ENCODE assay signal across 1 cellular context in genomic region chr19:1154731-1155351, GRCh38.
TF ChIP-seq lines count a peak whose summit lies in the region.

No MANE protein-coding gene starts in this region.

TF ChIP-seq in A549, 52 proteins besides CTCF, POLR2A, EP300 and RAD21 (continued from another document):
- TF ChIP-seq REST (IDR thresholded peaks at IDR 0.05) (no peak), CHD2 (IDR thresholded peaks at IDR 0.05; ENCODE audit: low read length, partially characterized antibody) (no peak), NR3C1 (IDR thresholded peaks at IDR 0.05) (no peak), HDAC2 (IDR thresholded peaks at IDR 0.05) (no peak), MYC (IDR thresholded peaks at IDR 0.05; ENCODE audit: borderline replicate concordance, low read length) (peak; percentile 60; the same call in 1 of the 2 replicates), ZC3H11A (IDR thresholded peaks at IDR 0.05) (no peak), POLR2AphosphoS2 (conservative IDR thresholded peaks at IDR 0.05; ENCODE audit: low read length) (no peak), SREBF2 (IDR thresholded peaks at IDR 0.05) (no peak), JUN (IDR thresholded peaks at IDR 0.05) (peak; percentile 39 to 84; a peak in 4 of 5 replicates), ZNF302 (CRISPR knock-in tag; IDR thresholded peaks at IDR 0.05) (no peak), NPAS2 (CRISPR knock-in tag; IDR thresholded peaks at IDR 0.05; ENCODE audit: borderline replicate concordance) (no peak), RNF2 (IDR thresholded peaks at IDR 0.05; ENCODE audit: borderline replicate concordance, low read depth) (no peak), CBX2 (IDR thresholded peaks at IDR 0.05; ENCODE audit: borderline replicate concordance, low read depth) (no peak), NFE2L2 (conservative IDR thresholded peaks at IDR 0.05; ENCODE audit: low read length) (no peak), SMC3 (IDR thresholded peaks at IDR 0.05) (0 out of 3 replicates have a peak, but pooled peaks have one; percentile 14), BHLHE40 (IDR thresholded peaks at IDR 0.05; ENCODE audit: low read depth, low read length) (no peak), BCL3 (IDR thresholded peaks at IDR 0.05) (no peak)
